Comparison of ENCODE assay signal across 8 cellular contexts in genomic region chr17:46591332-46591731, GRCh38. TPM values are rescaled to one million over a fixed set of nuclear protein-coding genes. Genes with fewer than 3 reads are reported as not detected.
DNase-seq lines count a peak whose midpoint lies in the region; ATAC-seq, FAIRE-seq and TF ChIP-seq lines count a peak whose summit lies in the region.
"Not testable (repeated sequence)": the region's sequence is repeated elsewhere in the genome, so short reads cannot be mapped to it uniquely, and the experiment has no call there.

No MANE protein-coding gene starts in this region.

- not testable (repeated sequence) for BruUV-seq in Panc1 (replicated peaks; lab: Mats Ljungman, UMichigan)

- not testable (repeated sequence) for H3K9me3 Mint-ChIP-seq in activated T-cell treated with anti-CD3 and anti-CD28 coated beads, Interleukin-2, amount 50 U/mL, for 72 hours

- not testable (repeated sequence) for H3K27me3 ChIP-seq in Panc1 (ENCODE audit: control insufficient read depth, insufficient read depth, low read length); left lung; gastrocnemius medialis

- CTCF ChIA-PET in A549 (lab: Yijun Ruan, JAX); Panc1 (lab: Charles Lee): not testable (repeated sequence)

- not testable (repeated sequence) for TF ChIP-seq CTCF in A549 (IDR thresholded peaks at IDR 0.05); Panc1 (IDR thresholded peaks at IDR 0.05); left lung (IDR thresholded peaks at IDR 0.05); gastrocnemius medialis (IDR thresholded peaks at IDR 0.05 in 4 of 5, conservative IDR thresholded peaks at IDR 0.05 in 1 of 5)

- not testable (repeated sequence) for H3K27ac ChIP-seq in A549; Panc1 (ENCODE audit: low read length); left lung; gastrocnemius medialis

- DNase-seq in A549 (ENCODE audit: low read depth in 1 of 2, low spot score in 1 of 2); Panc1 (ENCODE audit: low read depth, low spot score); activated T-cell treated with anti-CD3 and anti-CD28 coated beads, Interleukin-2, amount 50 U/mL, for 72 hours; left lung; gastrocnemius medialis: not testable (repeated sequence)

- in situ Hi-C loops in Panc1 (cut with HindIII; ENCODE audit: low pct_unique_long_range_greater_than_20kb, low sequenced_read_pairs); gastrocnemius medialis (cut with MboI; ENCODE audit: low sequenced_read_pairs in 4 of 4): not testable (repeated sequence)

- POLR2A ChIA-PET in A549 (lab: Yijun Ruan, JAX); Panc1 (lab: Charles Lee): not testable (repeated sequence)

- not testable (repeated sequence) for H3K36me3 Mint-ChIP-seq in activated T-cell treated with anti-CD3 and anti-CD28 coated beads, Interleukin-2, amount 50 U/mL, for 72 hours (ENCODE audit: insufficient read depth in 2 of 2)

- not testable (repeated sequence) for H3K36me3 ChIP-seq in Panc1 (ENCODE audit: control insufficient read depth, insufficient read depth, low read length); left lung; gastrocnemius medialis

- ATAC-seq in A549 (peak; percentile 83 to 89), GM18867 (IDR thresholded peaks at IDR 0.05; ENCODE audit: unreplicated experiment) (peak; percentile 50), HG02798 (IDR thresholded peaks at IDR 0.05; ENCODE audit: poor library complexity, unreplicated experiment) (peak; percentile 27), Panc1 (peak; percentile 37; the same call in 1 of the 2 replicates), esophagus mucosa (peak; percentile 78), left lung (peak; percentile 70), gastrocnemius medialis (peak; percentile 84 to 87)
- peak; percentile 35 to 39 for ATAC-seq in activated T-cell treated with anti-CD3 and anti-CD28 coated beads, Interleukin-2, amount 50 U/mL, for 72 hours (replicated peaks in 1 of 2)

- H3K4me3 Mint-ChIP-seq in activated T-cell treated with anti-CD3 and anti-CD28 coated beads, Interleukin-2, amount 50 U/mL, for 72 hours: not testable (repeated sequence)

- not testable (repeated sequence) for FAIRE-seq in A549 (lab: Jason Lieb, UNC)

- H3K4me1 Mint-ChIP-seq in activated T-cell treated with anti-CD3 and anti-CD28 coated beads, Interleukin-2, amount 50 U/mL, for 72 hours (ENCODE audit: low read depth): not testable (repeated sequence)

- H3K27me3 Mint-ChIP-seq in activated T-cell treated with anti-CD3 and anti-CD28 coated beads, Interleukin-2, amount 50 U/mL, for 72 hours (ENCODE audit: low read depth): not testable (repeated sequence)

- H3K27ac Mint-ChIP-seq in activated T-cell treated with anti-CD3 and anti-CD28 coated beads, Interleukin-2, amount 50 U/mL, for 72 hours: not testable (repeated sequence)

- not testable (repeated sequence) for H3K4me3 ChIP-seq in A549; Panc1 (ENCODE audit: low read depth in 2 of 2, low read length in 2 of 2); left lung; gastrocnemius medialis

- not testable (repeated sequence) for H3K4me2 ChIP-seq in A549

- not testable (repeated sequence) for TF ChIP-seq EP300 in A549 (IDR thresholded peaks at IDR 0.05)

- H3K9me3 ChIP-seq in A549; Panc1 (ENCODE audit: control insufficient read depth, insufficient read depth, low read depth, low read length); left lung; gastrocnemius medialis: not testable (repeated sequence)

- no CpG with 5 or more reads among the region's 7 CpGs for WGBS in A549 (ENCODE audit: missing lambda C conversion rate)

- not testable (repeated sequence) for H3K4me1 ChIP-seq in A549; Panc1 (ENCODE audit: control insufficient read depth, insufficient read depth, low read length); left lung; gastrocnemius medialis

- intact Hi-C loops in Panc1 (cut with micrococcal nuclease; ENCODE audit: unreplicated experiment); left lung (cut with DNase I); gastrocnemius medialis (cut with DNase I; ENCODE audit: low total_unique reads): not testable (repeated sequence)

- not testable (repeated sequence) for TF ChIP-seq POLR2A in A549 (IDR thresholded peaks at IDR 0.05; ENCODE audit: low read length); gastrocnemius medialis (IDR thresholded peaks at IDR 0.05)

- TF ChIP-seq RAD21 in A549 (conservative IDR thresholded peaks at IDR 0.05 in 1 of 2, IDR thresholded peaks at IDR 0.05 in 1 of 2): not testable (repeated sequence)

RNA-seq across cellular contexts. Expression of gene NSF, which starts 0.9 kb away (rescaled TPM):
- polyA plus RNA-seq in A549 (2011; rRNA removed): 61.2 and 63.1 TPM in 2 replicates
- 15.2 and 17.1 TPM in 2 replicates for polyA plus RNA-seq in A549 (2012; cell fraction: cytosol; rRNA removed)
- 11.6 and 14.1 TPM in 2 replicates for polyA plus RNA-seq in A549 (2012; cell fraction: nucleus; rRNA removed)
- 30.1 to 31.4 TPM (median 31.0 TPM) in 3 replicates for polyA plus RNA-seq in A549 (2017; fragmentation: RNase III; extraction: RNeasy Plus Mini Kit Qiagen cat#74134 plus additional on column Dnase treatment)
- polyA minus RNA-seq in A549 (2011; rRNA and poly(A)+ RNA removed): 41.3 and 45.7 TPM in 2 replicates
- 56.5 TPM for total RNA-seq in Panc1 (2021; ENCODE audit: unreplicated experiment)
- polyA plus RNA-seq in Panc1 (2012; ENCODE audit: insufficient read length): 31.0 TPM
- total RNA-seq in activated T-cell treated with anti-CD3 and anti-CD28 coated beads, Interleukin-2, amount 50 U/mL, for 72 hours: 10 to 100 TPM; 34.3 to 43.1 TPM
- 41.8 TPM for total RNA-seq in esophagus mucosa
- total RNA-seq in left lung: 10 to 100 TPM; 49.6 to 61.8 TPM
- total RNA-seq in gastrocnemius medialis: 10 to 100 TPM; 24.5 to 67.0 (median 42.5) TPM

RNA-seq across cellular contexts. Expression of gene ARL17A, which starts 11.8 kb away (rescaled TPM):
- 18.6 and 20.5 TPM in 2 replicates for polyA plus RNA-seq in A549 (2011; rRNA removed)
- polyA plus RNA-seq in A549 (2012; cell fraction: cytosol; rRNA removed): 11.1 and 11.8 TPM in 2 replicates
- 35.7 and 36.3 TPM in 2 replicates for polyA plus RNA-seq in A549 (2012; cell fraction: nucleus; rRNA removed)
- polyA plus RNA-seq in A549 (2017; fragmentation: RNase III; extraction: RNeasy Plus Mini Kit Qiagen cat#74134 plus additional on column Dnase treatment): 9.3 to 10.0 TPM (median 9.3 TPM) in 3 replicates
- polyA minus RNA-seq in A549 (2011; rRNA and poly(A)+ RNA removed): 51.7 and 52.8 TPM in 2 replicates
- 12.5 TPM for total RNA-seq in Panc1 (2021; ENCODE audit: unreplicated experiment)
- 7.0 TPM for polyA plus RNA-seq in Panc1 (2012; ENCODE audit: insufficient read length)
- total RNA-seq in activated T-cell treated with anti-CD3 and anti-CD28 coated beads, Interleukin-2, amount 50 U/mL, for 72 hours: 10 to 100 TPM; 17.9 to 27.8 TPM
- 8.6 TPM for total RNA-seq in esophagus mucosa
- 10 to 100 TPM; 20.8 to 27.7 TPM for total RNA-seq in left lung
- total RNA-seq in gastrocnemius medialis: 10 to 100 TPM in 2 of 4 donors, 1 to 10 TPM in 2; 8.0 to 15.4 (median 10.4) TPM

Comparison
In these comparisons a context has a peak if more than half of its experiments do, and no peak if none do; other contexts are left out.
1. ATAC-seq: peak in every context shown above with its lines; median percentile 86 in A549; 86 in gastrocnemius medialis; 78 in esophagus mucosa; 70 in left lung; 50 in GM18867; 37 in Panc1; 37 in activated T-cell treated with anti-CD3 and anti-CD28 coated beads, Interleukin-2, amount 50 U/mL, for 72 hours; 27 in HG02798.